In the genomic region with DNA sequence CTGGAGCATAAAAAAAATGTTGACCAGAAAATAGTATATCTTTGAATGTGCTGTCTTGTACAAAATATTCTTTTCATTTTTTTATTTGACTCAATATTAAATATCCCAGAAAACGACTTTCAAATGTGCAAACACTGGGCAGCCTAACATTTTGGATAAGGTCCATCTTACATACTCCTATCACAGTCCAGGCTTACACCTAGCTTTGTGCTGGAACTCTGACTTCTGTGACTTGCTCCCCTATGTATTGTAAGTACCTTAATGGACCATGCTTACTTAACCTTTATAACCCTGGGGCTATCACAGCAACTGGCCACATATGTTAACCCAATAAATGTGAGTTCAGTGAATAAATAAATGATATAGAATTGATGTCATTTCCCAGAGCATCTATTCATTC, we compare ENCODE assay signal across 15 cellular contexts. TPM values are rescaled to one million over a fixed set of nuclear protein-coding genes. Genes with fewer than 3 reads are reported as not detected.
A peak's percentile ranks its signal among the peaks of the same experiment; 100 is the strongest.
DNase-seq lines count a peak whose midpoint lies in the region; ATAC-seq and TF ChIP-seq lines count a peak whose summit lies in the region.
"Had no signal": no experiment of that assay in that cellular context is flagged by ENCODE, and none has a peak within 500 bp of the region (broad histone marks: within the 10 kb centered on the region; RNA-seq: fewer than 3 reads in every experiment).

No MANE protein-coding gene starts in this region.

- H3K27me3 Mint-ChIP-seq in activated T-cell treated with anti-CD3 and anti-CD28 coated beads, Interleukin-2, amount 50 U/mL, for 72 hours (ENCODE audit: low read depth), result peaks cover 24% of the 10 kb centered on the region
- no peaks in the 10 kb centered on the region for H3K27me3 Mint-ChIP-seq in activated naive CD8-positive, alpha-beta T cell treated with anti-CD3 and anti-CD28 coated beads for 36 hours
- no peaks in the 10 kb centered on the region for H3K27me3 Mint-ChIP-seq in natural killer cell (ENCODE audit: low read depth in 2 of 2)

- peak overlapping the region; percentile 95 for H3K27ac Mint-ChIP-seq in activated T-cell treated with anti-CD3 and anti-CD28 coated beads, Interleukin-2, amount 50 U/mL, for 72 hours
- H3K27ac Mint-ChIP-seq in activated naive CD8-positive, alpha-beta T cell treated with anti-CD3 and anti-CD28 coated beads for 36 hours, result peak overlapping the region; percentile 90
- peak overlapping the region; percentile 84 to 93 for H3K27ac Mint-ChIP-seq in natural killer cell

- H3K4me1 Mint-ChIP-seq in activated T-cell treated with anti-CD3 and anti-CD28 coated beads, Interleukin-2, amount 50 U/mL, for 72 hours (ENCODE audit: low read depth), result peaks cover 24% of the 10 kb centered on the region
- H3K4me1 Mint-ChIP-seq in activated naive CD8-positive, alpha-beta T cell treated with anti-CD3 and anti-CD28 coated beads for 36 hours, result peaks cover 66% of the 10 kb centered on the region
- H3K4me1 Mint-ChIP-seq in natural killer cell, result peaks cover 33 to 36% of the 10 kb centered on the region in 2 donors

- peaks cover 0 to 2% of the 10 kb centered on the region in 2 donors for H3K9me3 Mint-ChIP-seq in activated T-cell treated with anti-CD3 and anti-CD28 coated beads, Interleukin-2, amount 50 U/mL, for 72 hours
- H3K9me3 Mint-ChIP-seq in activated naive CD8-positive, alpha-beta T cell treated with anti-CD3 and anti-CD28 coated beads for 36 hours, result peaks cover 12% of the 10 kb centered on the region
- no peaks in the 10 kb centered on the region for H3K9me3 Mint-ChIP-seq in natural killer cell

- ATAC-seq in activated T-cell treated with anti-CD3 and anti-CD28 coated beads, Interleukin-2, amount 50 U/mL, for 72 hours (replicated peaks in 1 of 2), result peak; percentile 36 to 45
- ATAC-seq in natural killer cell (peak; percentile 16 to 42 (median 29)), GM21576 (IDR thresholded peaks at IDR 0.05; ENCODE audit: unreplicated experiment) (no peak), HG02970 (IDR thresholded peaks at IDR 0.05; ENCODE audit: low FRiP score, unreplicated experiment) (no peak)

- H3K36me3 Mint-ChIP-seq in activated T-cell treated with anti-CD3 and anti-CD28 coated beads, Interleukin-2, amount 50 U/mL, for 72 hours (ENCODE audit: insufficient read depth in 2 of 2), result peaks cover 2 to 9% of the 10 kb centered on the region in 2 donors
- H3K36me3 Mint-ChIP-seq in activated naive CD8-positive, alpha-beta T cell treated with anti-CD3 and anti-CD28 coated beads for 36 hours, result peaks cover 22% of the 10 kb centered on the region
- H3K36me3 Mint-ChIP-seq in natural killer cell, result no peaks in the 10 kb centered on the region

- TF ChIP-seq CTCF in natural killer cell (IDR thresholded peaks at IDR 0.05), result no peak

- DNase-seq in activated T-cell treated with anti-CD3 and anti-CD28 coated beads, Interleukin-2, amount 50 U/mL, for 72 hours, result no peak
- DNase-seq in activated T-cell treated with anti-CD3 and anti-CD28 coated beads, Interleukin-2, amount 50 U/mL, for 1 hour, result no peak
- no peak for DNase-seq in activated naive CD8-positive, alpha-beta T cell treated with anti-CD3 and anti-CD28 coated beads for 36 hours
- DNase-seq in natural killer cell (no peak), pons (ENCODE audit: low spot score) (no peak)
- no peak for DNase-seq in effector CD8-positive, alpha-beta T cell (lab: John Stamatoyannopoulos, UW)
- DNase-seq: DMS 273 treated with DMSO at 0.1 percent for 48 hours, GOT3, NCI-H1092 treated with DMSO at 0.1 percent for 48 hours, NCI-H2081, NCI-H510A, NCI-H748 treated with DMSO at 0.1 percent for 48 hours, Right ventricle myocardium superior had no signal

- intact Hi-C loops in natural killer cell (cut with micrococcal nuclease), result loop anchor here (5.0 kb wide), 4 partner anchors 54 to 286 kb away; a partner anchor contains a TSS

- peak overlapping the region; percentile 28 to 82 for H3K4me3 Mint-ChIP-seq in activated T-cell treated with anti-CD3 and anti-CD28 coated beads, Interleukin-2, amount 50 U/mL, for 72 hours
- H3K4me3 Mint-ChIP-seq in activated naive CD8-positive, alpha-beta T cell treated with anti-CD3 and anti-CD28 coated beads for 36 hours, result peak overlapping the region; percentile 55
- H3K4me3 Mint-ChIP-seq in natural killer cell, result no peak overlapping the region

RNA-seq across cellular contexts. Expression of a gene that starts 7.6 kb away (rescaled TPM):
- 1 to 10 TPM in 1 of 2 donors, under 1 TPM in 1; 0.63 to 1.2 TPM for total RNA-seq in activated T-cell treated with anti-CD3 and anti-CD28 coated beads, Interleukin-2, amount 50 U/mL, for 72 hours
- 1 to 10 TPM; 2.4 to 2.6 TPM for total RNA-seq in activated naive CD8-positive, alpha-beta T cell treated with anti-CD3 and anti-CD28 coated beads for 36 hours
- under 1 TPM in 1 of 3 donors, not detected in 2; 0.88 TPM for total RNA-seq in natural killer cell

RNA-seq across cellular contexts. Expression of a gene that starts 44.9 kb away (rescaled TPM):
- total RNA-seq in activated T-cell treated with anti-CD3 and anti-CD28 coated beads, Interleukin-2, amount 50 U/mL, for 72 hours, result 1 to 10 TPM; 3.1 to 9.0 TPM
- total RNA-seq in activated naive CD8-positive, alpha-beta T cell treated with anti-CD3 and anti-CD28 coated beads for 36 hours, result under 1 TPM; 0.52 to 0.60 TPM
- 100 to 1,000 TPM in 1 of 3 donors, 10 to 100 TPM in 2; 30.0 to 180 (median 83.1) TPM for total RNA-seq in natural killer cell
- total RNA-seq: Right ventricle myocardium superior had no signal

Comparison
In these comparisons a context has a peak if more than half of its experiments do, and no peak if none do; other contexts are left out.
1. ATAC-seq: peak in activated T-cell treated with anti-CD3 and anti-CD28 coated beads, Interleukin-2, amount 50 U/mL, for 72 hours (2 of 2) and natural killer cell (3 of 3); none in GM21576 (single experiment) and HG02970 (single experiment).
2. Peak in every context shown above with its lines, with median percentiles within 50 percentile points of each other: H3K27ac Mint-ChIP-seq.